ENCODE assay signal across 8 cellular contexts in the genomic region with DNA sequence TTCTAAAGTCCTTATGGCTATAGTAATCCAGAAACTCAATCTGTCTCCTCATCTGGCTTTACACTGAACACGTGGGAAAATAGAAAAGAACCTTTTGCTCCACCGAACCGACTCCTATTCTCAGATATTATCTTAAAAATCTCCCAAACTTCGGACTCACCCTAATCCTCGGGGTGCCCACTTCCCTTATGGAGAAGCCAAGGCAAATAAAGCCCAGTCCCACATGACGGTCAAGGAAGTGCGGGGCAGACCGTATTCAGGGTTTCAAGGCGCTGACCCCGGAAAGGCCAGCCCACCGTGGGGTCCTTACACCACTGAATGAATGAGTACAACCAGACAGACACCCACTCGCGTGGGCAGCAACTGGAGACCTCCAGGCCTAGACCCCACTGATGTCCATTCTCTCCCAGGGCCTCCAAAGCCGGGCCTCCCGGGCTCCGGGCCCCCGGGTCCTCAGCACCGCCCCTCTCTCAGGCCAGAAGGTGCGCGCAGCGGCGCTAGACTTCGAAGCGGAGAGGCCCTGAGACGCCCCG. TPM values are rescaled to one million over a fixed set of nuclear protein-coding genes. Genes with fewer than 3 reads are reported as not detected.
A peak's percentile ranks its signal among the peaks of the same experiment; 100 is the strongest.
DNase-seq lines count a peak whose midpoint lies in the region; ATAC-seq and TF ChIP-seq lines count a peak whose summit lies in the region.

No MANE protein-coding gene starts in this region.

- no peaks in the 10 kb centered on the region for H3K27me3 Mint-ChIP-seq in CD4-positive, alpha-beta T cell
- no peaks in the 10 kb centered on the region for H3K27me3 Mint-ChIP-seq in activated CD8-positive, alpha-beta T cell treated with anti-CD3 and anti-CD28 coated beads, Interleukin-2, amount 10 ng/mL, durations not matched to agents 7 days and 5 days (ENCODE audit: low read depth)

- no peaks in the 10 kb centered on the region for H3K9me3 ChIP-seq in CD4-positive, alpha-beta T cell (ENCODE audit: control insufficient read depth, low read length)
- no peaks in the 10 kb centered on the region for H3K9me3 ChIP-seq in spleen

- WGBS in spleen, 5 donors: 0 to 1% (median 0%) methylated on average over 11 to 26 of the region's 26 CpGs

- no peak for TF ChIP-seq POLR2A in spleen (IDR thresholded peaks at IDR 0.05)

- H3K9me3 Mint-ChIP-seq in CD4-positive, alpha-beta T cell: no peaks in the 10 kb centered on the region
- H3K9me3 Mint-ChIP-seq in activated CD8-positive, alpha-beta T cell treated with anti-CD3 and anti-CD28 coated beads, Interleukin-2, amount 10 ng/mL, durations not matched to agents 7 days and 5 days (ENCODE audit: insufficient read depth): no peaks in the 10 kb centered on the region

- peaks cover 0 to 29% (median 23%) of the 10 kb centered on the region in 6 donors for H3K36me3 ChIP-seq in spleen

- DNase-seq in CD4-positive, alpha-beta T cell: no peak
- DNase-seq in activated CD8-positive, alpha-beta T cell treated with anti-CD3 and anti-CD28 coated beads, Interleukin-2, amount 10 ng/mL, durations not matched to agents 7 days and 5 days: no peak
- DNase-seq in hepatic stellate cell (ENCODE audit: low spot score): peak; percentile 46
- DNase-seq in spleen: no peak
- no peak for DNase-seq in NCI-H2081 treated with DMSO at 0.1 percent for 48 hours (lab: John Stamatoyannopoulos, UW)
- DNase-seq in central memory CD4-positive, alpha-beta T cell: no peak

- TF ChIP-seq CTCF in CD4-positive, alpha-beta T cell (IDR thresholded peaks at IDR 0.05): no peak
- TF ChIP-seq CTCF in spleen (IDR thresholded peaks at IDR 0.05 in 8 of 11, conservative IDR thresholded peaks at IDR 0.05 in 3 of 11): no peak

- H3K4me1 Mint-ChIP-seq in CD4-positive, alpha-beta T cell (ENCODE audit: low read depth): peaks cover 50% of the 10 kb centered on the region
- H3K4me1 Mint-ChIP-seq in activated CD8-positive, alpha-beta T cell treated with anti-CD3 and anti-CD28 coated beads, Interleukin-2, amount 10 ng/mL, durations not matched to agents 7 days and 5 days (ENCODE audit: low read depth): peaks cover 50% of the 10 kb centered on the region

- H3K27me3 ChIP-seq in CD4-positive, alpha-beta T cell (ENCODE audit: control insufficient read depth, insufficient read depth, low read length): no peaks in the 10 kb centered on the region
- no peaks in the 10 kb centered on the region for H3K27me3 ChIP-seq in spleen (replicated peaks in 1 of 7)

- intact Hi-C loops in CD4-positive, alpha-beta T cell (cut with DNase I, micrococcal nuclease): loop anchor here (1.0 to 10.0 kb wide), 6 partner anchors 10 to 62 kb away; partner anchors contain the start of gene RHOG (in 1 of the 2)
- intact Hi-C loops in spleen (cut with DNase I; ENCODE audit: low total_unique reads): no loop called here

- peaks cover 51% of the 10 kb centered on the region for H3K36me3 Mint-ChIP-seq in CD4-positive, alpha-beta T cell (ENCODE audit: low read depth)
- peaks cover 35% of the 10 kb centered on the region for H3K36me3 Mint-ChIP-seq in activated CD8-positive, alpha-beta T cell treated with anti-CD3 and anti-CD28 coated beads, Interleukin-2, amount 10 ng/mL, durations not matched to agents 7 days and 5 days (ENCODE audit: low read depth)

- peak overlapping the region; percentile 68 to 95 (median 78) for H3K4me3 ChIP-seq in spleen

- CTCF ChIA-PET in CD4-positive, alpha-beta T cell (lab: Charles Lee): interaction anchor here (1.3 to 5.1 kb wide), 3 partner anchors 9 to 12 kb away, joined by 3 to 33 read pairs (median 7); partner anchors contain the start of gene PGAP2
- CTCF ChIA-PET in activated CD8-positive, alpha-beta T cell treated with anti-CD3 and anti-CD28 coated beads, Interleukin-2, amount 10 ng/mL, durations not matched to agents 7 days and 5 days (lab: Charles Lee): interaction anchor here (0.8 to 7.4 kb wide), 6 partner anchors 11 to 58 kb away, joined by 3 to 74 read pairs (median 4); partner anchors contain the start of genes PGAP2 and STIM1

- peak overlapping the region; percentile 95 for H3K27ac ChIP-seq in CD4-positive, alpha-beta T cell (ENCODE audit: low read depth, low read length)
- H3K27ac ChIP-seq in spleen: peak overlapping the region; percentile 96 to 100 (median 98)

- H3K4me1 ChIP-seq in spleen: peaks cover 20 to 56% (median 43%) of the 10 kb centered on the region in 6 donors

- peak overlapping the region; percentile 89 for H3K4me3 Mint-ChIP-seq in CD4-positive, alpha-beta T cell
- H3K4me3 Mint-ChIP-seq in activated CD8-positive, alpha-beta T cell treated with anti-CD3 and anti-CD28 coated beads, Interleukin-2, amount 10 ng/mL, durations not matched to agents 7 days and 5 days: peak overlapping the region; percentile 91

- peak; percentile 23 for ATAC-seq in CD4-positive, alpha-beta T cell (ENCODE audit: poor library complexity)
- peak; percentile 29 for ATAC-seq in GM19467 (IDR thresholded peaks at IDR 0.05; ENCODE audit: unreplicated experiment)
- ATAC-seq in HG03558 (IDR thresholded peaks at IDR 0.05; ENCODE audit: extremely low read depth, unreplicated experiment): peak; percentile 5
- ATAC-seq in activated CD8-positive, alpha-beta T cell treated with anti-CD3 and anti-CD28 coated beads, Interleukin-2, amount 10 ng/mL, durations not matched to agents 7 days and 5 days: peak; percentile 50

- POLR2A ChIA-PET in CD4-positive, alpha-beta T cell (lab: Charles Lee): interaction anchor here (1.1 to 6.3 kb wide), 7 partner anchors 11 to 275 kb away, joined by 3 to 76 read pairs (median 25); partner anchors contain the start of genes PGAP2, RHOG and STIM1
- POLR2A ChIA-PET in activated CD8-positive, alpha-beta T cell treated with anti-CD3 and anti-CD28 coated beads, Interleukin-2, amount 10 ng/mL, durations not matched to agents 7 days and 5 days (lab: Charles Lee): interaction anchor here (1.5 to 4.3 kb wide), 5 partner anchors 11 to 58 kb away, joined by 3 to 31 read pairs (median 7); partner anchors contain the start of genes PGAP2, RHOG and STIM1

- peak overlapping the region; percentile 97 for H3K27ac Mint-ChIP-seq in CD4-positive, alpha-beta T cell
- peak overlapping the region; percentile 97 for H3K27ac Mint-ChIP-seq in activated CD8-positive, alpha-beta T cell treated with anti-CD3 and anti-CD28 coated beads, Interleukin-2, amount 10 ng/mL, durations not matched to agents 7 days and 5 days

RNA-seq across cellular contexts. Expression of gene NUP98, which starts 0.5 kb away (rescaled TPM):
- total RNA-seq in CD4-positive, alpha-beta T cell: 100 to 1,000 TPM; 161 to 186 TPM
- 100 to 1,000 TPM; 106 to 108 TPM for total RNA-seq in activated CD8-positive, alpha-beta T cell treated with anti-CD3 and anti-CD28 coated beads, Interleukin-2, amount 10 ng/mL, durations not matched to agents 7 days and 5 days
- 100 to 1,000 TPM in 3 of 7 donors, 10 to 100 TPM in 4; 71.2 to 171 (median 99.7) TPM for total RNA-seq in spleen
- 10 to 100 TPM; 12.6 to 21.4 (median 16.9) TPM for polyA plus RNA-seq in spleen

RNA-seq across cellular contexts. Expression of gene PGAP2, which starts 11.5 kb away (rescaled TPM):
- 10 to 100 TPM; 20.9 to 23.6 TPM for total RNA-seq in CD4-positive, alpha-beta T cell
- 10 to 100 TPM; 23.8 to 25.7 TPM for total RNA-seq in activated CD8-positive, alpha-beta T cell treated with anti-CD3 and anti-CD28 coated beads, Interleukin-2, amount 10 ng/mL, durations not matched to agents 7 days and 5 days
- 10 to 100 TPM; 10.7 to 22.2 (median 13.3) TPM for total RNA-seq in spleen
- 10 to 100 TPM; 14.9 to 19.7 (median 15.1) TPM for polyA plus RNA-seq in spleen

RNA-seq across cellular contexts. Expression of gene RHOG, which starts 43.9 kb away (rescaled TPM):
- 100 to 1,000 TPM; 101 to 106 TPM for total RNA-seq in CD4-positive, alpha-beta T cell
- total RNA-seq in activated CD8-positive, alpha-beta T cell treated with anti-CD3 and anti-CD28 coated beads, Interleukin-2, amount 10 ng/mL, durations not matched to agents 7 days and 5 days: 100 to 1,000 TPM; 173 to 191 TPM
- total RNA-seq in spleen: 100 to 1,000 TPM; 144 to 256 (median 155) TPM
- 100 to 1,000 TPM; 102 to 142 (median 107) TPM for polyA plus RNA-seq in spleen

RNA-seq across cellular contexts. Expression of gene STIM1, which starts 58.6 kb away (rescaled TPM):
- total RNA-seq in CD4-positive, alpha-beta T cell: 10 to 100 TPM; 89.0 to 94.9 TPM
- total RNA-seq in activated CD8-positive, alpha-beta T cell treated with anti-CD3 and anti-CD28 coated beads, Interleukin-2, amount 10 ng/mL, durations not matched to agents 7 days and 5 days: 100 to 1,000 TPM in 1 of 2 experiments, 10 to 100 TPM in 1; 97.3 to 104 TPM
- total RNA-seq in spleen: 10 to 100 TPM; 55.4 to 85.2 (median 65.0) TPM
- polyA plus RNA-seq in spleen: 10 to 100 TPM; 13.0 to 22.5 (median 16.3) TPM
